10 cellular contexts compared by ENCODE assay signal in genomic region chr5:59042683-59043082, GRCh38.
DNase-seq lines count a peak whose midpoint lies in the region; ATAC-seq and TF ChIP-seq lines count a peak whose summit lies in the region.
"Had no signal": no experiment of that assay in that cellular context is flagged by ENCODE, and none has a peak within 500 bp of the region (broad histone marks: within the 10 kb centered on the region; RNA-seq: fewer than 3 reads in every experiment).

No MANE protein-coding gene starts in this region.

- TF ChIP-seq CTCF in thyroid gland (IDR thresholded peaks at IDR 0.05): no peak

- no peaks in the 10 kb centered on the region for H3K36me3 ChIP-seq in thyroid gland

- intact Hi-C loops in activated T-helper 1 cell treated with anti-CD3 and anti-CD28 coated beads, Interleukin-12 subunit alpha, Interleukin-12 subunit beta, Interleukin-2, Interleukin-4 antibody, amounts not matched to agents 30 ng/mL and 10 ng/mL and 1 ng/mL, durations not matched to agents 14 hours and 24 hours and 36 hours (cut with micrococcal nuclease): no loop called here
- intact Hi-C loops in right cardiac atrium (cut with DNase I) (no loop called here), thyroid gland (cut with DNase I) (loop anchor here (5.0 kb wide), 1 partner anchor 80 kb away; no protein-coding TSS in a partner anchor)

- no peak for ATAC-seq in right cardiac atrium
- no peak for ATAC-seq in stimulated activated memory B cell treated with anti-CD40 and anti-IgM and Interleukin-4, amounts not matched to agents 10 μg/mL and 1 μg/mL and 100 μg/mL, for 72 hours

- no peak for TF ChIP-seq POLR2A in thyroid gland (IDR thresholded peaks at IDR 0.05)

- CTCF ChIA-PET in activated naive CD4-positive, alpha-beta T cell treated with anti-CD3 and anti-CD28 coated beads, Interleukin-2, amount 10 ng/mL, durations not matched to agents 7 days and 5 days (lab: Charles Lee): interaction anchor here (1.5 to 3.3 kb wide), 3 partner anchors 81 to 172 kb away, joined by 4 to 23 read pairs (median 17); no protein-coding TSS in a partner anchor

- peaks cover 8% of the 10 kb centered on the region for H3K9me3 Mint-ChIP-seq in activated naive CD4-positive, alpha-beta T cell treated with anti-CD3 and anti-CD28 coated beads, Interleukin-2, amount 10 ng/mL, durations not matched to agents 7 days and 5 days
- no peaks in the 10 kb centered on the region for H3K9me3 Mint-ChIP-seq in activated T-helper 1 cell treated with anti-CD3 and anti-CD28 coated beads, Interleukin-12 subunit alpha, Interleukin-12 subunit beta, Interleukin-2, Interleukin-4 antibody, amounts not matched to agents 30 ng/mL and 10 ng/mL and 1 ng/mL, durations not matched to agents 14 hours and 24 hours and 36 hours
- no peaks in the 10 kb centered on the region for H3K9me3 Mint-ChIP-seq in stimulated activated memory B cell treated with anti-CD40 and anti-IgM and Interleukin-4, amounts not matched to agents 10 μg/mL and 1 μg/mL and 100 μg/mL, for 72 hours

- H3K27me3 ChIP-seq in right cardiac atrium (ENCODE audit: control insufficient read depth, insufficient read depth): no peaks in the 10 kb centered on the region
- no peaks in the 10 kb centered on the region for H3K27me3 ChIP-seq in thyroid gland

- H3K9me3 ChIP-seq in right cardiac atrium (ENCODE audit: control insufficient read depth, low read length) (no peaks in the 10 kb centered on the region), thyroid gland (no peaks in the 10 kb centered on the region)

- H3K4me3 ChIP-seq in right cardiac atrium (ENCODE audit: low read length) (no peak overlapping the region), thyroid gland (replicated peaks in 1 of 3) (no peak overlapping the region)

- H3K36me3 Mint-ChIP-seq in activated naive CD4-positive, alpha-beta T cell treated with anti-CD3 and anti-CD28 coated beads, Interleukin-2, amount 10 ng/mL, durations not matched to agents 7 days and 5 days: peaks cover 16% of the 10 kb centered on the region
- peaks cover 7% of the 10 kb centered on the region for H3K36me3 Mint-ChIP-seq in activated T-helper 1 cell treated with anti-CD3 and anti-CD28 coated beads, Interleukin-12 subunit alpha, Interleukin-12 subunit beta, Interleukin-2, Interleukin-4 antibody, amounts not matched to agents 30 ng/mL and 10 ng/mL and 1 ng/mL, durations not matched to agents 14 hours and 24 hours and 36 hours (ENCODE audit: low read depth)
- H3K36me3 Mint-ChIP-seq in stimulated activated memory B cell treated with anti-CD40 and anti-IgM and Interleukin-4, amounts not matched to agents 10 μg/mL and 1 μg/mL and 100 μg/mL, for 72 hours: peaks cover 4% of the 10 kb centered on the region

- peak overlapping the region; percentile 36 for H3K27ac ChIP-seq in right cardiac atrium (ENCODE audit: low read length)
- peak overlapping the region in 1 of 3 donors; percentile 10 for H3K27ac ChIP-seq in thyroid gland
- H3K27ac ChIP-seq: C4-2B had no signal

- DNase-seq in activated naive CD4-positive, alpha-beta T cell treated with anti-CD3 and anti-CD28 coated beads, Interleukin-2, amount 10 ng/mL, durations not matched to agents 7 days and 5 days: peak; percentile 27
- no peak for DNase-seq in activated naive CD4-positive, alpha-beta T cell treated with Interleukin-2 at 50 U/mL for 16 hours
- DNase-seq in activated T-helper 1 cell treated with anti-CD3 and anti-CD28 coated beads, Interleukin-12 subunit alpha, Interleukin-12 subunit beta, Interleukin-2, Interleukin-4 antibody, amounts not matched to agents 30 ng/mL and 10 ng/mL and 1 ng/mL, durations not matched to agents 14 hours and 24 hours and 36 hours (ENCODE audit: low spot score): no peak
- peak; percentile 77 to 89 (median 78) for DNase-seq in right cardiac atrium
- DNase-seq in thyroid gland: peak; percentile 17 to 20
- no peak for DNase-seq in central memory CD4-positive, alpha-beta T cell
- no peak for DNase-seq in NCI-H748 (lab: John Stamatoyannopoulos, UW; ENCODE audit: unreplicated experiment)
- DNase-seq: cortex of kidney had no signal

- H3K4me1 Mint-ChIP-seq in activated naive CD4-positive, alpha-beta T cell treated with anti-CD3 and anti-CD28 coated beads, Interleukin-2, amount 10 ng/mL, durations not matched to agents 7 days and 5 days: peaks cover 29% of the 10 kb centered on the region
- peaks cover 42% of the 10 kb centered on the region for H3K4me1 Mint-ChIP-seq in activated T-helper 1 cell treated with anti-CD3 and anti-CD28 coated beads, Interleukin-12 subunit alpha, Interleukin-12 subunit beta, Interleukin-2, Interleukin-4 antibody, amounts not matched to agents 30 ng/mL and 10 ng/mL and 1 ng/mL, durations not matched to agents 14 hours and 24 hours and 36 hours (ENCODE audit: low read depth)
- H3K4me1 Mint-ChIP-seq in stimulated activated memory B cell treated with anti-CD40 and anti-IgM and Interleukin-4, amounts not matched to agents 10 μg/mL and 1 μg/mL and 100 μg/mL, for 72 hours: peaks cover 25% of the 10 kb centered on the region

- H3K27ac Mint-ChIP-seq in activated naive CD4-positive, alpha-beta T cell treated with anti-CD3 and anti-CD28 coated beads, Interleukin-2, amount 10 ng/mL, durations not matched to agents 7 days and 5 days: peak overlapping the region; percentile 53
- peak overlapping the region; percentile 79 for H3K27ac Mint-ChIP-seq in activated T-helper 1 cell treated with anti-CD3 and anti-CD28 coated beads, Interleukin-12 subunit alpha, Interleukin-12 subunit beta, Interleukin-2, Interleukin-4 antibody, amounts not matched to agents 30 ng/mL and 10 ng/mL and 1 ng/mL, durations not matched to agents 14 hours and 24 hours and 36 hours
- no peak overlapping the region for H3K27ac Mint-ChIP-seq in stimulated activated memory B cell treated with anti-CD40 and anti-IgM and Interleukin-4, amounts not matched to agents 10 μg/mL and 1 μg/mL and 100 μg/mL, for 72 hours

- peaks cover 5% of the 10 kb centered on the region for H3K27me3 Mint-ChIP-seq in activated naive CD4-positive, alpha-beta T cell treated with anti-CD3 and anti-CD28 coated beads, Interleukin-2, amount 10 ng/mL, durations not matched to agents 7 days and 5 days
- no peaks in the 10 kb centered on the region for H3K27me3 Mint-ChIP-seq in activated T-helper 1 cell treated with anti-CD3 and anti-CD28 coated beads, Interleukin-12 subunit alpha, Interleukin-12 subunit beta, Interleukin-2, Interleukin-4 antibody, amounts not matched to agents 30 ng/mL and 10 ng/mL and 1 ng/mL, durations not matched to agents 14 hours and 24 hours and 36 hours (ENCODE audit: insufficient read depth)
- peaks cover 9% of the 10 kb centered on the region for H3K27me3 Mint-ChIP-seq in stimulated activated memory B cell treated with anti-CD40 and anti-IgM and Interleukin-4, amounts not matched to agents 10 μg/mL and 1 μg/mL and 100 μg/mL, for 72 hours

- WGBS in right cardiac atrium: 34% methylated on average over 3 of the region's 3 CpGs
- 65 to 80% methylated on average over 3 of the region's 3 CpGs for WGBS in thyroid gland, 2 donors

- H3K4me3 Mint-ChIP-seq in activated naive CD4-positive, alpha-beta T cell treated with anti-CD3 and anti-CD28 coated beads, Interleukin-2, amount 10 ng/mL, durations not matched to agents 7 days and 5 days: no peak overlapping the region
- H3K4me3 Mint-ChIP-seq in activated T-helper 1 cell treated with anti-CD3 and anti-CD28 coated beads, Interleukin-12 subunit alpha, Interleukin-12 subunit beta, Interleukin-2, Interleukin-4 antibody, amounts not matched to agents 30 ng/mL and 10 ng/mL and 1 ng/mL, durations not matched to agents 14 hours and 24 hours and 36 hours: peak overlapping the region; percentile 75
- no peak overlapping the region for H3K4me3 Mint-ChIP-seq in stimulated activated memory B cell treated with anti-CD40 and anti-IgM and Interleukin-4, amounts not matched to agents 10 μg/mL and 1 μg/mL and 100 μg/mL, for 72 hours

- peaks cover 2% of the 10 kb centered on the region for H3K4me1 ChIP-seq in right cardiac atrium (ENCODE audit: control insufficient read depth, insufficient read depth, low read length)
- H3K4me1 ChIP-seq in thyroid gland: peaks cover 10 to 18% of the 10 kb centered on the region in 2 donors

Comparison
In these comparisons a context has a peak if more than half of its experiments do, and no peak if none do; other contexts are left out.
1. DNase-seq: peak in activated naive CD4-positive, alpha-beta T cell treated with anti-CD3 and anti-CD28 coated beads, Interleukin-2, amount 10 ng/mL, durations not matched to agents 7 days and 5 days (single experiment), right cardiac atrium (3 of 3) and thyroid gland (2 of 2); none in activated naive CD4-positive, alpha-beta T cell treated with Interleukin-2 at 50 U/mL for 16 hours (single experiment), activated T-helper 1 cell treated with anti-CD3 and anti-CD28 coated beads, Interleukin-12 subunit alpha, Interleukin-12 subunit beta, Interleukin-2, Interleukin-4 antibody, amounts not matched to agents 30 ng/mL and 10 ng/mL and 1 ng/mL, durations not matched to agents 14 hours and 24 hours and 36 hours (single experiment), central memory CD4-positive, alpha-beta T cell (single experiment) and NCI-H748 (single experiment).